8 cellular contexts compared by ENCODE assay signal in the genomic region with DNA sequence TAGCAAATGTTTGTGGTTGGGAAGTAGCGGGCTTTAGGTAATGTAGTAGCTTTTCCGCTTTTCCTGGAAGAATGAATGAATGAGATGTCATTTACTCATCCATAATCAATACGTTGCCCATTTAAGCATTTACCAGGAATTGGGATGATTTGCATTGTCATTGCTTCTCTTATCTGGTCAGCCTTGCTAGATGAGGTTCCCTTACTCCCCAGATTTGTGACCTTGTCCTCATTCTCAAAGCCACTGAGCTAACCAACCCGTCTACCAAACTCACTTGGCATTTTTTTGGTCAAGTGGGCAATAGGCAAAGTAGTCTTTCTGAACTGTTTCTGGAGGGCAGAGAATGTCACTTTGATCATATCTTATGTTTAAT. TPM values are rescaled to one million over a fixed set of nuclear protein-coding genes. Genes with fewer than 3 reads are reported as not detected.
A peak's percentile ranks its signal among the peaks of the same experiment; 100 is the strongest.
DNase-seq lines count a peak whose midpoint lies in the region; ATAC-seq and TF ChIP-seq lines count a peak whose summit lies in the region.

No MANE protein-coding gene starts in this region.

- 0 out of 2 replicates have a peak, but pooled peaks cover 7% of the 10 kb centered on the region for H3K9me3 ChIP-seq in OCI-LY7 (ENCODE audit: low read length)

- peaks cover 18% of the 10 kb centered on the region for H3K4me1 ChIP-seq in OCI-LY7 (ENCODE audit: insufficient read depth, low read length, poor library complexity, severe bottlenecking)

- no peaks in the 10 kb centered on the region for H3K9me2 ChIP-seq in OCI-LY7 (ENCODE audit: insufficient read depth, low read length)

- DNase-seq in EL (peak; percentile 8), OCI-LY7 (ENCODE audit: low spot score) (peak; percentile 2), endothelial cell (ENCODE audit: low spot score) (no peak), osteocyte (ENCODE audit: extremely low spot score, unreplicated experiment) (no peak), HuH-7.5 (ENCODE audit: low spot score) (no peak)
- no peak for DNase-seq in stimulated activated CD8-positive, alpha-beta memory T cell treated with anti-CD3 and anti-CD28 coated beads, Interleukin-4, amount 100 ng/mL, for 48 hours
- no peak for DNase-seq in activated CD4-positive, alpha-beta T cell treated with anti-CD3 and anti-CD28 coated beads, Interleukin-2, amount 50 U/mL, for 4 hours

- H3K4me3 ChIP-seq in OCI-LY7 (ENCODE audit: low read depth, low read length, poor library complexity, severe bottlenecking): peak overlapping the region; percentile 82

- no TSS peak for BruUV-seq in OCI-LY7 (replicated peaks; lab: Mats Ljungman, UMichigan)

- CTCF ChIA-PET in OCI-LY7 (lab: Charles Lee; ENCODE audit: unreplicated experiment): no interaction called here

- intact Hi-C loops in OCI-LY7 (cut with micrococcal nuclease; ENCODE audit: unreplicated experiment): loop anchor here (5.0 to 10.0 kb wide), 2 partner anchors 170 to 393 kb away; a partner anchor contains a TSS

- peaks cover 23% of the 10 kb centered on the region; the same call in 1 of the 2 replicates for H3K79me2 ChIP-seq in OCI-LY7 (ENCODE audit: insufficient read depth, low read depth, low read length)

- POLR2A ChIA-PET in OCI-LY7 (lab: Charles Lee): interaction anchor here (0.6 kb wide), 1 partner anchor 150 kb away, joined by 4 read pairs; no protein-coding TSS in a partner anchor

- H3K27ac Mint-ChIP-seq in endothelial cell (ENCODE audit: unreplicated experiment) (peak overlapping the region; percentile 82), osteocyte (ENCODE audit: unreplicated experiment) (peak overlapping the region; percentile 89)

- ATAC-seq in HG02610 (IDR thresholded peaks at IDR 0.05; ENCODE audit: unreplicated experiment): no peak

- H3K9me3 Mint-ChIP-seq in endothelial cell (ENCODE audit: unreplicated experiment) (no peaks in the 10 kb centered on the region), osteocyte (ENCODE audit: unreplicated experiment) (peaks cover 19% of the 10 kb centered on the region)

- H3K27ac ChIP-seq in OCI-LY7 (ENCODE audit: low read depth, low read length, poor library complexity, severe bottlenecking): no peak overlapping the region

- peak overlapping the region; percentile 64; the same call in 1 of the 2 replicates for H2AFZ ChIP-seq in OCI-LY7 (ENCODE audit: low read length)

- H3K4me1 Mint-ChIP-seq in endothelial cell (ENCODE audit: unreplicated experiment): peaks cover 11% of the 10 kb centered on the region
- H3K4me1 Mint-ChIP-seq in osteocyte (ENCODE audit: unreplicated experiment): peaks cover 48% of the 10 kb centered on the region

- TF ChIP-seq CTCF in OCI-LY7 (conservative IDR thresholded peaks at IDR 0.05; ENCODE audit: low read length) (no peak), endothelial cell (IDR thresholded peaks at IDR 0.05; ENCODE audit: unreplicated experiment) (no peak), osteocyte (IDR thresholded peaks at IDR 0.05) (no peak)

- peaks cover 10% of the 10 kb centered on the region for H3K27me3 Mint-ChIP-seq in endothelial cell (ENCODE audit: unreplicated experiment)
- no peaks in the 10 kb centered on the region for H3K27me3 Mint-ChIP-seq in osteocyte (ENCODE audit: unreplicated experiment)

- H3K4me3 Mint-ChIP-seq in endothelial cell (ENCODE audit: unreplicated experiment) (peak overlapping the region; percentile 93), osteocyte (ENCODE audit: unreplicated experiment) (peak overlapping the region; percentile 79)

- H3K36me3 Mint-ChIP-seq in endothelial cell (ENCODE audit: low read depth, unreplicated experiment) (peaks cover 18% of the 10 kb centered on the region), osteocyte (ENCODE audit: unreplicated experiment) (peaks cover 24% of the 10 kb centered on the region)

- H3K36me3 ChIP-seq in OCI-LY7 (ENCODE audit: insufficient read depth, low read length): no peaks in the 10 kb centered on the region; the same call in 1 of the 2 replicates

- H3K4me2 ChIP-seq in OCI-LY7 (ENCODE audit: low read length): peak overlapping the region; percentile 98

- H4K20me1 ChIP-seq in OCI-LY7 (ENCODE audit: insufficient read depth, low read length): no peaks in the 10 kb centered on the region; the same call in 1 of the 2 replicates

RNA-seq across cellular contexts. Expression of a gene that starts 0.8 kb away (rescaled TPM):
- 22.0 and 27.7 TPM in 2 replicates for total RNA-seq in OCI-LY7 (2014; rRNA removed; shearing (Covaris generic))
- total RNA-seq in OCI-LY7 (2022): 32.8 and 37.2 TPM in 2 replicates
- total RNA-seq in endothelial cell (ENCODE audit: unreplicated experiment): 174 TPM
- 264 and 270 TPM in 2 replicates for total RNA-seq in osteocyte

Comparison
In these comparisons a context has a peak if more than half of its experiments do, and no peak if none do; other contexts are left out.
1. DNase-seq: peak in EL (single experiment) and OCI-LY7 (single experiment); none in endothelial cell (single experiment), osteocyte (single experiment), HuH-7.5 (single experiment), stimulated activated CD8-positive, alpha-beta memory T cell treated with anti-CD3 and anti-CD28 coated beads, Interleukin-4, amount 100 ng/mL, for 48 hours (single experiment) and activated CD4-positive, alpha-beta T cell treated with anti-CD3 and anti-CD28 coated beads, Interleukin-2, amount 50 U/mL, for 4 hours (0 of 2).